Comparison of ENCODE assay signal across 8 cellular contexts in the genomic region with DNA sequence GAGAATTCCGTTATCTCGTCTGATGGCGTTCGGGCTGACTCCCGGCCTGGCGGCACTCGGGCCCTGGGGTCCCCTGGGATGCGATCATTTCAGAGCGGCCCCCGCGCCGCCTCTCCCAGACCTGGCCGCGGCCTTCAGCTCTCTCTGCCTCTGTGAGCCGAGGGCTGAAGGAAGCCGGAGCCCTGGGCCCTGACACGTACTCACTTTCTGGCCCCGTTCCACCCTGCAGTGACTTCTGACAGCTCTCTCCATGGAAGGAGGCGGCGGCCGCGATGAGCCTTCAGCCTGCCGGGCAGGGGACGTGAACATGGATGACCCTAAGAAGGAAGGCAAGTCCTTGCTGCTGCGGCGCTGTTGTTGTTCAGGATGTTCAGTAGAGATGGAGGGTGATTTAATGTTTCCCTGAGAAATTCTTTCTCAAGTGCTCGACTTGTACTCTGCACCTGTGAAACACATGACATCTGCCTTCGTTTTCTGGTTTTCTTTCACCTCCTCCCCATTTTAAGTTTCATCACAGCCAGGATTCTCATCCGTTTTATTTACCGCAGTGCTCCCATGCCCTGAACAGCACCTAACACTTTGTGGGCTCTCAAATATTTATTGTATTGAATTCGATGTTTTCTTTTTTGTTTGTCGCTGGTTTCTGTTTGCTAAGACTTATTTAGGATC.
DNase-seq lines count a peak whose midpoint lies in the region; ATAC-seq and TF ChIP-seq lines count a peak whose summit lies in the region.

No MANE protein-coding gene starts in this region.

- peaks cover 63% of the 10 kb centered on the region for H3K79me2 ChIP-seq in MM.1S (ENCODE audit: low read length)

- peak; percentile 72 for DNase-seq in EL
- DNase-seq in MM.1S: peak; percentile 36
- DNase-seq in amniotic epithelial cell (ENCODE audit: low read depth): peak; percentile 16
- peak; percentile 68 for DNase-seq in islet precursor cell
- no peak for DNase-seq in medulla oblongata (ENCODE audit: extremely low spot score)

- H3F3A ChIP-seq in MM.1S (ENCODE audit: insufficient read depth, low read length): peaks cover 36% of the 10 kb centered on the region

- peak overlapping the region; percentile 83 for H3K4me3 ChIP-seq in MM.1S (ENCODE audit: low read length)
- peak overlapping the region; percentile 81 to 86 for H3K4me3 ChIP-seq in stomach smooth muscle (ENCODE audit: low read length in 2 of 2)

- H3K9me3 ChIP-seq in MM.1S (replicated peaks; ENCODE audit: insufficient read depth, low read length): no peaks in the 10 kb centered on the region
- no peaks in the 10 kb centered on the region for H3K9me3 ChIP-seq in stomach smooth muscle (ENCODE audit: control insufficient read depth in 2 of 2, low read length in 2 of 2)

- H3K27me3 ChIP-seq in MM.1S (replicated peaks; ENCODE audit: insufficient read depth, low read length) (no peaks in the 10 kb centered on the region), stomach smooth muscle (ENCODE audit: control insufficient read depth in 1 of 2, insufficient read depth in 2 of 2, low read length in 2 of 2) (peaks cover 0 to 3% of the 10 kb centered on the region in 2 donors)

- H3K4me1 ChIP-seq in MM.1S (ENCODE audit: low read length): peaks cover 39% of the 10 kb centered on the region
- peaks cover 16% of the 10 kb centered on the region for H3K4me1 ChIP-seq in stomach smooth muscle (ENCODE audit: control insufficient read depth, insufficient read depth, low read length)

- peak overlapping the region; percentile 94 for H3K9ac ChIP-seq in MM.1S (ENCODE audit: low read length)
- H3K9ac ChIP-seq in stomach smooth muscle (ENCODE audit: low read length in 2 of 2): peak overlapping the region in 1 of 2 donors; percentile 14

- no peaks in the 10 kb centered on the region for H3K9me2 ChIP-seq in MM.1S (replicated peaks; ENCODE audit: insufficient read depth, low read length)

- H3K36me3 ChIP-seq in MM.1S (replicated peaks; ENCODE audit: insufficient read depth, low read length): peaks cover 10% of the 10 kb centered on the region; the same call in 1 of the 2 replicates
- peaks cover 7 to 10% of the 10 kb centered on the region in 2 donors for H3K36me3 ChIP-seq in stomach smooth muscle (ENCODE audit: control insufficient read depth in 2 of 2, insufficient read depth in 2 of 2, low read length in 2 of 2)

- H4K20me1 ChIP-seq in MM.1S (ENCODE audit: insufficient read depth, low read length): no peaks in the 10 kb centered on the region

- no peak for TF ChIP-seq CTCF in MM.1S (IDR thresholded peaks at IDR 0.05; ENCODE audit: low read length)

- ATAC-seq in GM21717 (IDR thresholded peaks at IDR 0.05; ENCODE audit: unreplicated experiment) (peak; percentile 12), HG02642 (IDR thresholded peaks at IDR 0.05; ENCODE audit: poor library complexity, unreplicated experiment) (no peak)

- H3K27ac ChIP-seq in MM.1S (ENCODE audit: low read length) (peak overlapping the region; percentile 42; the same call in 1 of the 2 replicates), stomach smooth muscle (ENCODE audit: low read length) (no peak overlapping the region)

- H3K4me2 ChIP-seq in MM.1S (ENCODE audit: low read depth, low read length): peak overlapping the region; percentile 99

- H2AFZ ChIP-seq in MM.1S (ENCODE audit: low read length): peak overlapping the region; percentile 40
